Comparison of ENCODE assay signal across 11 cellular contexts in genomic region chr20:61803903-61804804, GRCh38.
A peak's percentile ranks its signal among the peaks of the same experiment; 100 is the strongest.
DNase-seq lines count a peak whose midpoint lies in the region; ATAC-seq and TF ChIP-seq lines count a peak whose summit lies in the region.
"Had no signal": no experiment of that assay in that cellular context is flagged by ENCODE, and none has a peak within 500 bp of the region (broad histone marks: within the 10 kb centered on the region; RNA-seq: fewer than 3 reads in every experiment).

No MANE protein-coding gene starts in this region.

- H3K79me2 ChIP-seq in ACC112 (ENCODE audit: control insufficient read depth, insufficient read depth, low read length, unreplicated experiment) (no peaks in the 10 kb centered on the region), Karpas-422 (ENCODE audit: low read length) (no peaks in the 10 kb centered on the region)

- H4K20me1 ChIP-seq in Karpas-422 (ENCODE audit: insufficient read depth, low read depth, low read length): peaks cover 55% of the 10 kb centered on the region; the same call in 1 of the 2 replicates

- H3K4me3 ChIP-seq in ACC112 (ENCODE audit: low read depth, low read length) (peak overlapping the region; percentile 36), coronary artery (peak overlapping the region; percentile 52), Karpas-422 (ENCODE audit: low read length) (no peak overlapping the region)

- TF ChIP-seq CTCF in coronary artery (IDR thresholded peaks at IDR 0.05): no peak

- no peak overlapping the region for H3K9ac ChIP-seq in Karpas-422 (ENCODE audit: low read length)

- no peaks in the 10 kb centered on the region for H3K9me3 ChIP-seq in Karpas-422 (ENCODE audit: low read length)

- no peaks in the 10 kb centered on the region for H3K4me1 ChIP-seq in ACC112 (ENCODE audit: control insufficient read depth, insufficient read depth, low read length, unreplicated experiment)
- H3K4me1 ChIP-seq in Karpas-422 (ENCODE audit: low read length): peaks cover 20% of the 10 kb centered on the region

- no peak overlapping the region for H2AFZ ChIP-seq in ACC112 (ENCODE audit: low read length, unreplicated experiment)
- no peak overlapping the region for H2AFZ ChIP-seq in Karpas-422 (ENCODE audit: low read length)

- no peaks in the 10 kb centered on the region for H3K36me3 ChIP-seq in ACC112 (ENCODE audit: insufficient read depth, low read length)
- no peaks in the 10 kb centered on the region for H3K36me3 ChIP-seq in Karpas-422 (ENCODE audit: insufficient read depth, low read length)

- H3K27me3 ChIP-seq in ACC112 (ENCODE audit: insufficient read depth, low read length) (peaks cover 41% of the 10 kb centered on the region), Karpas-422 (ENCODE audit: low read length) (no peaks in the 10 kb centered on the region)

- no peaks in the 10 kb centered on the region for H3K9me2 ChIP-seq in Karpas-422 (replicated peaks; ENCODE audit: insufficient read depth, low read length)

- no peak overlapping the region for H3K4me2 ChIP-seq in Karpas-422 (ENCODE audit: low read depth, low read length, poor library complexity, severe bottlenecking)

- H3K27ac ChIP-seq in ACC112 (ENCODE audit: low read depth, low read length) (no peak overlapping the region), coronary artery (no peak overlapping the region), Karpas-422 (ENCODE audit: low read length) (no peak overlapping the region)

- DNase-seq in GM04504 (ENCODE audit: low read depth) (peak; percentile 8), coronary artery (ENCODE audit: low spot score) (no peak), occipital lobe (lab: John Stamatoyannopoulos, UW) (peak; percentile 10), NCI-H146 (lab: John Stamatoyannopoulos, UW) (no peak), NCI-H2196 treated with DMSO at 0.1 percent for 48 hours (lab: John Stamatoyannopoulos, UW; ENCODE audit: unreplicated experiment) (no peak), Karpas-422 (no peak)
- DNase-seq: midbrain, NCI-H2029, OCI-M1 had no signal

- no peak for ATAC-seq in GM21360 (IDR thresholded peaks at IDR 0.05; ENCODE audit: unreplicated experiment)

Comparison
In these comparisons a context has a peak if more than half of its experiments do, and no peak if none do; other contexts are left out.
1. DNase-seq: peak in GM04504 (single experiment) and occipital lobe (single experiment); none in coronary artery (single experiment), NCI-H146 (single experiment), NCI-H2196 treated with DMSO at 0.1 percent for 48 hours (single experiment) and Karpas-422 (single experiment).